In the genomic region with DNA sequence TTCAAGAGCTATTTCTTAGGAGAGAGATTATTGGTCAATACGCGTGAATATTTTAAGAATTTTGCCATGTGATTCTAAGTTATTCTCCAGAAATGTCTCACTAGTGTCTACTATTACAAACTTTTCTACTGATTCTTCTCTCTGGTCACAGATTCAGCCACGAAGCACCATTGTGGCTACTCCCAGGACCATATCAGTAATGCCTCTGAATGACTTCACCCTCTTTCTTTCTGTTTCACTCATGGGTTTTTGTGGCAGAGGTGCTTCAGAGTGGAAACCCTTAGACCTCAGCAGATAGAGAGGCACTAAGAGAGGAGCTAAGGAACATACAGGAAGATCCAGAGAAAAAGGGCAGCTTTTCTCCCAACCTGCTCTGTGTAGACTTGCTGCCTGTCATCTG, we compare ENCODE assay signal across 21 cellular contexts.
"Had no signal": no experiment of that assay in that cellular context is flagged by ENCODE, and none has a peak within 500 bp of the region (broad histone marks: within the 10 kb centered on the region; RNA-seq: fewer than 3 reads in every experiment).

No MANE protein-coding gene starts in this region.

- H3K27ac Mint-ChIP-seq: immature natural killer cell, mesothelial cell of epicardium had no signal

- H3K27ac ChIP-seq: coronary artery, dorsolateral prefrontal cortex, esophagus muscularis mucosa, foreskin keratinocyte, gastroesophageal sphincter, heart left ventricle, hepatocyte, left lung, lower lobe of right lung had no signal

- DNase-seq: dermis blood vessel endothelial cell; dorsolateral prefrontal cortex; effector CD4-positive, alpha-beta T cell; effector memory CD4-positive, alpha-beta T cell; foreskin keratinocyte; heart left ventricle; hypothalamus; immature natural killer cell; islet precursor cell; kidney; left cardiac atrium; left lung; left ventricle myocardium superior; lower lobe of right lung; mesenchymal stem cell; mucosa of descending colon had no signal

- H3K4me1 ChIP-seq: esophagus muscularis mucosa, foreskin keratinocyte, gastroesophageal sphincter, heart left ventricle, left lung, lower lobe of right lung had no signal

- H3K79me2 ChIP-seq: hepatocyte had no signal

- ATAC-seq: foreskin keratinocyte, gastroesophageal sphincter, heart left ventricle, left cardiac atrium, left lung, left ventricle myocardium superior, lower lobe of right lung, mucosa of descending colon had no signal

- H3K4me1 Mint-ChIP-seq: immature natural killer cell, mesothelial cell of epicardium had no signal

- H3K9me3 ChIP-seq: esophagus muscularis mucosa, gastroesophageal sphincter, heart left ventricle, lower lobe of right lung, mucosa of descending colon had no signal

- H3K36me3 Mint-ChIP-seq: immature natural killer cell, mesothelial cell of epicardium had no signal

- H3K4me3 Mint-ChIP-seq: immature natural killer cell, mesothelial cell of epicardium had no signal

- H3K27me3 ChIP-seq: esophagus muscularis mucosa, foreskin keratinocyte, gastroesophageal sphincter, heart left ventricle, hepatocyte, left lung had no signal

- H3K4me3 ChIP-seq: coronary artery, dorsolateral prefrontal cortex, esophagus muscularis mucosa, gastroesophageal sphincter, heart left ventricle, hepatocyte, left lung, lower lobe of right lung, mucosa of descending colon had no signal

- H3K4me2 ChIP-seq: hepatocyte had no signal

- H3K36me3 ChIP-seq: esophagus muscularis mucosa, gastroesophageal sphincter, heart left ventricle, left lung, lower lobe of right lung had no signal

- H2AFZ ChIP-seq: hepatocyte had no signal
